13 cellular contexts compared by ENCODE assay signal in genomic region chr10:132696204-132696603, GRCh38.
"Had no signal": no experiment of that assay in that cellular context is flagged by ENCODE, and none has a peak within 500 bp of the region (broad histone marks: within the 10 kb centered on the region; RNA-seq: fewer than 3 reads in every experiment).

No MANE protein-coding gene starts in this region.

- ATAC-seq: psoas muscle had no signal

- H3K36me3 ChIP-seq: cardiac muscle cell, uterus had no signal

- H3K9me3 ChIP-seq: adrenal gland, psoas muscle, thyroid gland, uterus had no signal

- H3K27ac ChIP-seq: adrenal gland, cardiac muscle cell, esophagus muscularis mucosa, psoas muscle, thyroid gland, uterus had no signal

- H3K4me1 ChIP-seq: psoas muscle, thyroid gland had no signal

- H3K27me3 ChIP-seq: adrenal gland, cardiac muscle cell, thyroid gland, uterus had no signal

- H3K4me3 ChIP-seq: adrenal gland, cardiac muscle cell, esophagus muscularis mucosa, psoas muscle, thyroid gland, uterus had no signal

- DNase-seq: activated CD4-positive, alpha-beta memory T cell treated with anti-CD3 and anti-CD28 coated beads, Interleukin-2, amount 10 ng/mL, durations not matched to agents 7 days and 5 days; activated naive CD4-positive, alpha-beta T cell treated with Interleukin-2 at 50 U/mL for 16 hours; hippocampal formation; kidney glomerular epithelial cell; SK-N-SH; stimulated activated CD4-positive, alpha-beta T cell treated with anti-CD3 and anti-CD28 coated beads, Interleukin-12 subunit alpha, Interleukin-12 subunit beta, amount 100 ng/mL, for 4 hours; stimulated activated CD4-positive, alpha-beta T cell treated with anti-CD3 and anti-CD28 coated beads, Interleukin-2, amount 100 ng/mL, for 24 hours; thyroid gland; uterus had no signal

- H3K27me3 Mint-ChIP-seq: activated CD4-positive, alpha-beta memory T cell treated with anti-CD3 and anti-CD28 coated beads, Interleukin-2, amount 10 ng/mL, durations not matched to agents 7 days and 5 days had no signal

- H3K4me3 Mint-ChIP-seq: activated CD4-positive, alpha-beta memory T cell treated with anti-CD3 and anti-CD28 coated beads, Interleukin-2, amount 10 ng/mL, durations not matched to agents 7 days and 5 days had no signal

- H3K27ac Mint-ChIP-seq: activated CD4-positive, alpha-beta memory T cell treated with anti-CD3 and anti-CD28 coated beads, Interleukin-2, amount 10 ng/mL, durations not matched to agents 7 days and 5 days had no signal
